ENCODE assay signal across 15 cellular contexts in the genomic region with DNA sequence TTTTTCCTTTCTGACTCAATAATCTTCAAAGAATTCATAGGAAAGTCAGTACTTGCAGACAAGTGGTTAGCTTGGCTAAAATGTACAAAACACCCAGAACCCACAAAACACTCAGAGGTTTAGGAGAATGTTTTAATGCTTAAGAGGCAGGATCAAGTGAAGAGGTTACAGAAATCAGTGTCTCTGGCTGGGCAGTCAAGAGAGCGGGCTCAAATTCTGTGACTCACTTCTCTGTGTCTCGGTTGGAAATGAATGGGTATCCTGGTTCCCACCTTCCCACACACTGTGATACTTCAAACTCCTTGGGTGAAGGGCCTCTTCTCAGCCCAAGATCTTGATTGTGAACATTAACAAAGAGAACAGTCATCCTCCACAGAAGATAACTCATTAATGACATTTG. TPM values are rescaled to one million over a fixed set of nuclear protein-coding genes. Genes with fewer than 3 reads are reported as not detected.
A peak's percentile ranks its signal among the peaks of the same experiment; 100 is the strongest.
DNase-seq lines count a peak whose midpoint lies in the region; ATAC-seq and TF ChIP-seq lines count a peak whose summit lies in the region.
"Had no signal": no experiment of that assay in that cellular context is flagged by ENCODE, and none has a peak within 500 bp of the region (broad histone marks: within the 10 kb centered on the region; RNA-seq: fewer than 3 reads in every experiment).

No MANE protein-coding gene starts in this region.

- peaks cover 4% of the 10 kb centered on the region for H4K20me1 ChIP-seq in smooth muscle cell (ENCODE audit: low read depth)

- ATAC-seq in activated CD4-positive, alpha-beta T cell treated with anti-CD3 and anti-CD28 coated beads for 36 hours: peak; percentile 65
- no peak for ATAC-seq in HG02642 (IDR thresholded peaks at IDR 0.05; ENCODE audit: poor library complexity, unreplicated experiment)
- ATAC-seq: PC-3 had no signal

- 11% methylated on average over 2 of the region's 2 CpGs for WGBS in smooth muscle cell (ENCODE audit: low lambda C conversion rate)
- 59% methylated on average over 2 of the region's 2 CpGs for WGBS in prostate gland

- H3K79me2 ChIP-seq in smooth muscle cell (ENCODE audit: low read depth): no peaks in the 10 kb centered on the region

- H3K36me3 ChIP-seq in colonic mucosa: peaks cover 8% of the 10 kb centered on the region
- no peaks in the 10 kb centered on the region for H3K36me3 ChIP-seq in smooth muscle cell (ENCODE audit: low read depth)
- H3K36me3 ChIP-seq in prostate gland: no peaks in the 10 kb centered on the region

- H3K27ac ChIP-seq in colonic mucosa (no peak overlapping the region), smooth muscle cell (ENCODE audit: low read depth) (peak overlapping the region; percentile 90), prostate gland (no peak overlapping the region)
- H3K27ac ChIP-seq: 22Rv1, esophagus squamous epithelium had no signal

- H3K27me3 Mint-ChIP-seq in activated CD4-positive, alpha-beta T cell treated with anti-CD3 and anti-CD28 coated beads for 36 hours: peaks cover 24% of the 10 kb centered on the region

- no peak for TF ChIP-seq POLR2A in prostate gland (IDR thresholded peaks at IDR 0.05)

- no peak overlapping the region for H2AFZ ChIP-seq in smooth muscle cell (ENCODE audit: low read depth)

- peaks cover 32% of the 10 kb centered on the region for H3K4me1 Mint-ChIP-seq in activated CD4-positive, alpha-beta T cell treated with anti-CD3 and anti-CD28 coated beads for 36 hours

- peak overlapping the region; percentile 1 for H3K4me3 ChIP-seq in colonic mucosa
- no peak overlapping the region for H3K4me3 ChIP-seq in smooth muscle cell
- H3K4me3 ChIP-seq in prostate gland: no peak overlapping the region

- H3K27ac Mint-ChIP-seq in activated CD4-positive, alpha-beta T cell treated with anti-CD3 and anti-CD28 coated beads for 36 hours: no peak overlapping the region

- TF ChIP-seq CTCF in colonic mucosa (IDR thresholded peaks at IDR 0.05) (no peak), smooth muscle cell (IDR thresholded peaks at IDR 0.05; ENCODE audit: borderline replicate concordance, insufficient read depth, poor library complexity, severe bottlenecking) (no peak), prostate gland (IDR thresholded peaks at IDR 0.05) (no peak)

- intact Hi-C loops in activated CD4-positive, alpha-beta T cell treated with anti-CD3 and anti-CD28 coated beads for 36 hours (cut with DNase I, micrococcal nuclease): loop anchor here (1.0 to 5.0 kb wide), 3 partner anchors 38 to 76 kb away; no protein-coding TSS in a partner anchor
- intact Hi-C loops in colonic mucosa (cut with DNase I): loop anchor here (2.0 to 10.0 kb wide), 3 partner anchors 38 to 223 kb away; no protein-coding TSS in a partner anchor
- intact Hi-C loops in prostate gland (cut with DNase I): no loop called here

- H3F3A ChIP-seq in smooth muscle cell (ENCODE audit: low read depth): peaks cover 3% of the 10 kb centered on the region

- CTCF ChIA-PET in activated CD4-positive, alpha-beta T cell treated with anti-CD3 and anti-CD28 coated beads for 36 hours (lab: Charles Lee): interaction anchor here (0.6 to 1.2 kb wide), 6 partner anchors 13 to 579 kb away, joined by 3 to 7 read pairs (median 4); partner anchors contain the start of gene DTX4

- H3K27me3 ChIP-seq in colonic mucosa (no peaks in the 10 kb centered on the region), smooth muscle cell (ENCODE audit: low read depth) (no peaks in the 10 kb centered on the region), prostate gland (replicated peaks; ENCODE audit: insufficient read depth) (no peaks in the 10 kb centered on the region)
- H3K27me3 ChIP-seq: esophagus squamous epithelium had no signal

- H3K4me3 Mint-ChIP-seq in activated CD4-positive, alpha-beta T cell treated with anti-CD3 and anti-CD28 coated beads for 36 hours: no peak overlapping the region

- DNase-seq in activated CD4-positive, alpha-beta T cell treated with anti-CD3 and anti-CD28 coated beads for 36 hours: peak; percentile 30
- no peak for DNase-seq in activated CD4-positive, alpha-beta T cell treated with anti-CD3 and anti-CD28 coated beads for 1 hour
- DNase-seq in HCEC 1CT (peak; percentile 43), colonic mucosa (no peak), smooth muscle cell (lab: John Stamatoyannopoulos, UW; ENCODE audit: unreplicated experiment) (no peak), prostate gland (ENCODE audit: low spot score) (no peak), Ammon's horn (ENCODE audit: low spot score) (no peak)
- DNase-seq: activated CD4-positive, alpha-beta T cell treated with anti-CD3 and anti-CD28 coated beads, Interleukin-2, amount 50 U/mL, for 1 hour; esophagus squamous epithelium; mesendoderm; NCI-H1092; NCI-H2227 treated with DMSO at 0.1 percent for 48 hours; PC-3 had no signal

- H3K9ac ChIP-seq in colonic mucosa (ENCODE audit: low read depth in 2 of 2, low read length in 2 of 2) (no peak overlapping the region), smooth muscle cell (ENCODE audit: low read depth) (peak overlapping the region; percentile 42)

- H3K4me2 ChIP-seq in smooth muscle cell: peak overlapping the region; percentile 59

- no peaks in the 10 kb centered on the region for H3K9me3 Mint-ChIP-seq in activated CD4-positive, alpha-beta T cell treated with anti-CD3 and anti-CD28 coated beads for 36 hours (ENCODE audit: low read depth)

- no peaks in the 10 kb centered on the region for H3K4me1 ChIP-seq in colonic mucosa
- H3K4me1 ChIP-seq in smooth muscle cell (ENCODE audit: low read depth): peaks cover 3% of the 10 kb centered on the region
- H3K4me1 ChIP-seq in prostate gland (replicated peaks): no peaks in the 10 kb centered on the region

- no peaks in the 10 kb centered on the region for H3K9me3 ChIP-seq in colonic mucosa
- no peaks in the 10 kb centered on the region for H3K9me3 ChIP-seq in smooth muscle cell (replicated peaks; ENCODE audit: low read depth)
- H3K9me3 ChIP-seq in prostate gland: no peaks in the 10 kb centered on the region
- H3K9me3 ChIP-seq: esophagus squamous epithelium had no signal

- H3K36me3 Mint-ChIP-seq in activated CD4-positive, alpha-beta T cell treated with anti-CD3 and anti-CD28 coated beads for 36 hours (ENCODE audit: low read depth): no peaks in the 10 kb centered on the region

- POLR2A ChIA-PET in activated CD4-positive, alpha-beta T cell treated with anti-CD3 and anti-CD28 coated beads for 36 hours (lab: Charles Lee): no interaction called here

RNA-seq across cellular contexts. Expression of gene MPEG1, which starts 3.8 kb away (rescaled TPM):
- not detected for total RNA-seq in activated CD4-positive, alpha-beta T cell treated with anti-CD3 and anti-CD28 coated beads for 36 hours
- total RNA-seq in colonic mucosa (10 to 100 TPM in 1 of 2 donors, 1 to 10 TPM in 1; 4.7 to 17.6 TPM), smooth muscle cell (0.13 TPM in 1 of 2 replicates, not detected in the other), prostate gland (1 to 10 TPM; 3.2 to 8.2 TPM)
- polyA plus RNA-seq in smooth muscle cell: 0.07 TPM in 1 of 2 replicates, not detected in the other
- total RNA-seq: PC-3 had no signal

RNA-seq across cellular contexts. Expression of gene DTX4, which starts 37.0 kb away (rescaled TPM):
- total RNA-seq in activated CD4-positive, alpha-beta T cell treated with anti-CD3 and anti-CD28 coated beads for 36 hours: under 1 TPM; 0.07 to 0.11 TPM
- 10 to 100 TPM; 54.7 to 59.7 TPM for total RNA-seq in colonic mucosa
- 13.0 and 14.2 TPM in 2 replicates for total RNA-seq in smooth muscle cell
- polyA plus RNA-seq in smooth muscle cell: 10.2 and 14.1 TPM in 2 replicates
- total RNA-seq in prostate gland: 10 to 100 TPM in 1 of 2 donors, 1 to 10 TPM in 1; 6.9 to 10.7 TPM

Comparison
In these comparisons a context has a peak if more than half of its experiments do, and no peak if none do; other contexts are left out.
1. DNase-seq: peak in activated CD4-positive, alpha-beta T cell treated with anti-CD3 and anti-CD28 coated beads for 36 hours (single experiment) and HCEC 1CT (single experiment); none in activated CD4-positive, alpha-beta T cell treated with anti-CD3 and anti-CD28 coated beads for 1 hour (single experiment), colonic mucosa (single experiment), smooth muscle cell (single experiment), prostate gland (single experiment) and Ammon's horn (single experiment).
2. RNA of gene DTX4, which starts 37.0 kb away (total RNA-seq): 54.7 to 59.7 TPM in colonic mucosa, 13.0 to 14.2 TPM in smooth muscle cell and 6.9 to 10.7 TPM in prostate gland; 0.07 to 0.11 TPM in activated CD4-positive, alpha-beta T cell treated with anti-CD3 and anti-CD28 coated beads for 36 hours; every median in the first group is over 4 times any median in the second.